8 cellular contexts compared by ENCODE assay signal in the genomic region with DNA sequence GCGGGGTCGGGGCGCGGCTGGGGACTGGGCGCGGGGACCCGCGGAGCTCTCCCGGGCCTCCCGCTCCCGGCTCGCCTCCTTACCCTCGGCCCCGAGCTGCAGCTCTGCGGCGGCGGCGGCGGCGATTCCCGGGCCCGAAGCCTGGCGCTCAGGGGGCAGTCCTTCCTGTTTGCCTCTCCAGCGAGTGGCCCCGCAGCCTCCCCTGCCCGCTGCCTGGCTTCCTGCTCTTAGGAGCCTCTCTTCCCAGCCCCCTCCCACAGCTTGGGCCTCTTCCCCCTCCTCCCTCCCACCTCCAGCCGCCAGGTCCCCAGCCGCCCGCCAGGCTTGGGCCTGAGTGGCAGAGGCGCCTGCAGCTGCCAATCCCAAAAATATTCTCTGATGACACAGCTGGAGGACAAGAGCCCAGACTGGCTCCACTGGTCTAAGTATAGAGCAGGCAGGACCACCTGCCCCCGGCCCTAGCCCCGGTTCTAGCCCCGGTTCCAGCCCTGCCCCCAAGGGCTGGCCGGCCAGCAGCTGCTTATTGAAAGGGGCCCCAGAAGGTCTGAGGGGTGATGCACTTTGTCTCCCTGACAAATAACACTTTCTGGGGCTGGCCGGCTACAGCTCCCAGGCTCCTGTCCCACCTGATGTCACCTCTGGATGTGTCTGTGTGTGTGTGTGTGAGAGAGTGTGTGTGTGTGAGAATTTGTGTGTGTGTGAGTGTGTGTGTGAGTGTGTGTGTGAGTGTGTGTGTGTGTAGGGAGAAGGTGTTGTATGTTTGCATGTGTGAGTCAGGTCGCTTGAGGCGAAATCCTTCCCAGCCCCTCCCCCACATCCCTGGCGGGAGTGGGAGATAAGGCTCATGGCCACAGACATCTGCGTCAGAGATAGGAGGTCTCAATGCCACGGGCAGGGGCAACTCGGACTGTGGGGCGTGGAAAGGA. TPM values are rescaled to one million over a fixed set of nuclear protein-coding genes. Genes with fewer than 3 reads are reported as not detected.
DNase-seq lines count a peak whose midpoint lies in the region; ATAC-seq and TF ChIP-seq lines count a peak whose summit lies in the region.

A gene (minus strand): TSS at position 229 of the 926 bp plus-strand sequence. CDS start 307 bp downstream, outside the sequence.

- intact Hi-C loops in Calu3 (cut with micrococcal nuclease; ENCODE audit: unreplicated experiment), result no loop called here

- no peak for ATAC-seq in HG02763 (IDR thresholded peaks at IDR 0.05; ENCODE audit: unreplicated experiment)

- peaks cover 4% of the 10 kb centered on the region; the same call in 1 of the 2 replicates for H3K79me2 ChIP-seq in SK-N-SH (ENCODE audit: insufficient read depth)

- H2AFZ ChIP-seq in SK-N-SH (ENCODE audit: low read depth), result peak within 1 kb of the TSS; percentile 97

- H3K27me3 ChIP-seq in SK-N-SH (ENCODE audit: insufficient read depth), result no peaks in the 10 kb centered on the region

- DNase-seq in Calu3 (peak; percentile 79), M059J (ENCODE audit: low read depth) (peak; percentile 81), SK-N-SH (peak; percentile 97), epidermal melanocyte (ENCODE audit: insufficient read length, low spot score) (peak; percentile 79), lung microvascular endothelial cell (ENCODE audit: low read depth in 2 of 2) (peak; percentile 39 to 71)
- no peak for DNase-seq in activated CD4-positive, alpha-beta T cell treated with anti-CD3 and anti-CD28 coated beads, Interleukin-2, amount 50 U/mL, for 1 hour

- H3F3A ChIP-seq in SK-N-SH (replicated peaks; ENCODE audit: insufficient read depth), result peaks cover 6% of the 10 kb centered on the region

- peak in 1 of 2 experiments; percentile 55; a peak in 1 of 4 replicates for TF ChIP-seq EP300 in SK-N-SH (IDR thresholded peaks at IDR 0.05; ENCODE audit: borderline replicate concordance in 1 of 2, low read depth in 1 of 2, low read length in 1 of 2)

- no peak; the same call in 1 of the 2 replicates for TF ChIP-seq RAD21 in SK-N-SH (IDR thresholded peaks at IDR 0.05; ENCODE audit: low read length)

- H3K36me3 ChIP-seq in SK-N-SH (replicated peaks in 1 of 2; ENCODE audit: control insufficient read depth in 1 of 2, insufficient read depth in 2 of 2, low read length in 1 of 2), result peaks cover 6 to 24% of the 10 kb centered on the region in 2 experiments

- 22% methylated on average over 13 of the region's 42 CpGs for WGBS in SK-N-SH (ENCODE audit: low lambda C conversion rate)

- no peaks in the 10 kb centered on the region for H4K20me1 ChIP-seq in SK-N-SH (ENCODE audit: insufficient read depth)

- H3K9me3 Mint-ChIP-seq in Calu3 (ENCODE audit: low read depth, unreplicated experiment), result no peaks in the 10 kb centered on the region

- peaks cover 3 to 21% of the 10 kb centered on the region in 2 experiments; a peak in 1 of 4 replicates for H3K4me1 ChIP-seq in SK-N-SH (ENCODE audit: control insufficient read depth in 1 of 2, insufficient read depth in 2 of 2, low read depth in 1 of 2, low read length in 1 of 2)

- peaks cover 8% of the 10 kb centered on the region for H3K27me3 Mint-ChIP-seq in Calu3 (ENCODE audit: unreplicated experiment)

- no peaks in the 10 kb centered on the region for H3K9me3 ChIP-seq in SK-N-SH

- BruUV-seq in Calu3 (replicated peaks; lab: Mats Ljungman, UMichigan), result no TSS peak

- H3K27ac ChIP-seq in SK-N-SH (ENCODE audit: low read depth in 2 of 2, low read length in 1 of 2), result peak within 1 kb of the TSS; percentile 36 to 76
- peak within 1 kb of the TSS; percentile 30 for H3K27ac ChIP-seq in temporal lobe (ENCODE audit: low read depth, low read length)

- H3K4me3 Mint-ChIP-seq in Calu3 (ENCODE audit: low read depth, unreplicated experiment), result peak within 1 kb of the TSS; percentile 51

- peak within 1 kb of the TSS; percentile 16 for H3K27ac Mint-ChIP-seq in Calu3 (ENCODE audit: unreplicated experiment)

- no peaks in the 10 kb centered on the region for H3K9me2 ChIP-seq in SK-N-SH

- peaks cover 37% of the 10 kb centered on the region for H3K36me3 Mint-ChIP-seq in Calu3 (ENCODE audit: insufficient read depth, unreplicated experiment)

- CTCF ChIA-PET in Calu3 (lab: Charles Lee), result interaction anchor here (0.8 to 1.5 kb wide), 4 partner anchors 11 to 30 kb away, joined by 3 to 6 read pairs (median 4); no protein-coding TSS in a partner anchor
- CTCF ChIA-PET in SK-N-SH (lab: Yijun Ruan, JAX), result interaction anchor here (0.5 to 5.5 kb wide), 11 partner anchors 9 to 118 kb away, joined by 3 to 48 read pairs (median 6); a partner anchor contains a TSS

- peak within 1 kb of the TSS; percentile 81 for H3K4me2 ChIP-seq in SK-N-SH

- TF ChIP-seq CTCF in Calu3 (IDR thresholded peaks at IDR 0.05; ENCODE audit: unreplicated experiment), result no peak
- no peak for TF ChIP-seq CTCF in SK-N-SH (IDR thresholded peaks at IDR 0.05)

- peak within 1 kb of the TSS; percentile 69 for H3K9ac ChIP-seq in SK-N-SH

- POLR2A ChIA-PET in SK-N-SH (lab: Yijun Ruan, JAX), result interaction anchor here (0.9 to 3.8 kb wide), 9 partner anchors 10 to 71 kb away, joined by 3 to 56 read pairs (median 9); a partner anchor contains a TSS

- peak within 1 kb of the TSS; percentile 65 to 82 for H3K4me3 ChIP-seq in SK-N-SH (ENCODE audit: low read depth in 2 of 2, low read length in 1 of 2)

- peaks cover 11% of the 10 kb centered on the region for H3K4me1 Mint-ChIP-seq in Calu3 (ENCODE audit: low read depth, unreplicated experiment)

TF ChIP-seq in SK-N-SH, 30 proteins besides CTCF, POLR2A, EP300 and RAD21 (continues in another document):
- TF ChIP-seq, protein P1, sequence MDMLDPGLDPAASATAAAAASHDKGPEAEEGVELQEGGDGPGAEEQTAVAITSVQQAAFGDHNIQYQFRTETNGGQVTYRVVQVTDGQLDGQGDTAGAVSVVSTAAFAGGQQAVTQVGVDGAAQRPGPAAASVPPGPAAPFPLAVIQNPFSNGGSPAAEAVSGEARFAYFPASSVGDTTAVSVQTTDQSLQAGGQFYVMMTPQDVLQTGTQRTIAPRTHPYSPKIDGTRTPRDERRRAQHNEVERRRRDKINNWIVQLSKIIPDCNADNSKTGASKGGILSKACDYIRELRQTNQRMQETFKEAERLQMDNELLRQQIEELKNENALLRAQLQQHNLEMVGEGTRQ (IDR thresholded peaks at IDR 0.05; ENCODE audit: borderline replicate concordance, low read depth, low read length), result no peak
- TF ChIP-seq POLR2AphosphoS5 (IDR thresholded peaks at IDR 0.05; ENCODE audit: low read depth, low read length), result peak; percentile 40; the same call in 1 of the 2 replicates
- TF ChIP-seq, protein P2, sequence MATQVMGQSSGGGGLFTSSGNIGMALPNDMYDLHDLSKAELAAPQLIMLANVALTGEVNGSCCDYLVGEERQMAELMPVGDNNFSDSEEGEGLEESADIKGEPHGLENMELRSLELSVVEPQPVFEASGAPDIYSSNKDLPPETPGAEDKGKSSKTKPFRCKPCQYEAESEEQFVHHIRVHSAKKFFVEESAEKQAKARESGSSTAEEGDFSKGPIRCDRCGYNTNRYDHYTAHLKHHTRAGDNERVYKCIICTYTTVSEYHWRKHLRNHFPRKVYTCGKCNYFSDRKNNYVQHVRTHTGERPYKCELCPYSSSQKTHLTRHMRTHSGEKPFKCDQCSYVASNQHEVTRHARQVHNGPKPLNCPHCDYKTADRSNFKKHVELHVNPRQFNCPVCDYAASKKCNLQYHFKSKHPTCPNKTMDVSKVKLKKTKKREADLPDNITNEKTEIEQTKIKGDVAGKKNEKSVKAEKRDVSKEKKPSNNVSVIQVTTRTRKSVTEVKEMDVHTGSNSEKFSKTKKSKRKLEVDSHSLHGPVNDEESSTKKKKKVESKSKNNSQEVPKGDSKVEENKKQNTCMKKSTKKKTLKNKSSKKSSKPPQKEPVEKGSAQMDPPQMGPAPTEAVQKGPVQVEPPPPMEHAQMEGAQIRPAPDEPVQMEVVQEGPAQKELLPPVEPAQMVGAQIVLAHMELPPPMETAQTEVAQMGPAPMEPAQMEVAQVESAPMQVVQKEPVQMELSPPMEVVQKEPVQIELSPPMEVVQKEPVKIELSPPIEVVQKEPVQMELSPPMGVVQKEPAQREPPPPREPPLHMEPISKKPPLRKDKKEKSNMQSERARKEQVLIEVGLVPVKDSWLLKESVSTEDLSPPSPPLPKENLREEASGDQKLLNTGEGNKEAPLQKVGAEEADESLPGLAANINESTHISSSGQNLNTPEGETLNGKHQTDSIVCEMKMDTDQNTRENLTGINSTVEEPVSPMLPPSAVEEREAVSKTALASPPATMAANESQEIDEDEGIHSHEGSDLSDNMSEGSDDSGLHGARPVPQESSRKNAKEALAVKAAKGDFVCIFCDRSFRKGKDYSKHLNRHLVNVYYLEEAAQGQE (IDR thresholded peaks at IDR 0.05; ENCODE audit: low read depth, low read length), result no peak
- peak; percentile 39; the same call in 1 of the 2 replicates for TF ChIP-seq ELF1 (IDR thresholded peaks at IDR 0.05)
- TF ChIP-seq TCF12 (IDR thresholded peaks at IDR 0.05), result no peak
- TF ChIP-seq GATA2 (CRISPR knock-in tag; IDR thresholded peaks at IDR 0.05), result peak; percentile 87
- TF ChIP-seq TAF1 (IDR thresholded peaks at IDR 0.05; ENCODE audit: borderline replicate concordance, low read depth, low read length), result peak; percentile 51; the same call in 1 of the 2 replicates
- no peak for TF ChIP-seq FOSL2 (IDR thresholded peaks at IDR 0.05; ENCODE audit: borderline replicate concordance, low read depth)
- no peak for TF ChIP-seq RXRA (IDR thresholded peaks at IDR 0.05; ENCODE audit: borderline replicate concordance, low read depth)
- TF ChIP-seq NRF1 (IDR thresholded peaks at IDR 0.05; ENCODE audit: low read depth, low read length), result no peak
- no peak for TF ChIP-seq SMC3 (IDR thresholded peaks at IDR 0.05; ENCODE audit: low read depth, low read length)
- 0 out of 2 replicates have a peak, but pooled peaks have one; percentile 7 for TF ChIP-seq NFIC (IDR thresholded peaks at IDR 0.05; ENCODE audit: borderline replicate concordance)
- no peak for TF ChIP-seq JUND (IDR thresholded peaks at IDR 0.05)
- no peak for TF ChIP-seq RFX5 (IDR thresholded peaks at IDR 0.05; ENCODE audit: low read length)
- no peak for TF ChIP-seq YY1 (IDR thresholded peaks at IDR 0.05; ENCODE audit: low read depth)
- TF ChIP-seq GABPA (IDR thresholded peaks at IDR 0.05; ENCODE audit: low read depth), result peak; percentile 62; the same call in 1 of the 2 replicates
- TF ChIP-seq TEAD4 (IDR thresholded peaks at IDR 0.05; ENCODE audit: borderline replicate concordance, insufficient read depth), result no peak
- TF ChIP-seq CHD2 (IDR thresholded peaks at IDR 0.05; ENCODE audit: low read length, partially characterized antibody), result peak; percentile 69
- 0 out of 2 replicates have a peak, but pooled peaks have one; percentile 46 for TF ChIP-seq FOXJ3 (CRISPR knock-in tag; IDR thresholded peaks at IDR 0.05)

RNA-seq across cellular contexts. Expression of the gene that starts here (rescaled TPM):
- total RNA-seq in Calu3 (2022) (65.9 and 76.5 TPM in 2 replicates), lung microvascular endothelial cell (13.9 and 28.6 TPM in 2 replicates), temporal lobe (48.4 TPM)
- total RNA-seq in M059J (2014; rRNA removed; shearing (Covaris generic)), result 44.2 and 81.4 TPM in 2 replicates
- polyA plus RNA-seq in SK-N-SH (2012; rRNA removed), result 70.9 and 93.0 TPM in 2 replicates
- 27.1 and 45.0 TPM in 2 replicates for polyA plus RNA-seq in SK-N-SH (2012; cell fraction: cytosol; rRNA removed)
- 274 and 319 TPM in 2 replicates for polyA plus RNA-seq in SK-N-SH (2012; cell fraction: nucleus; rRNA removed)
